16 cellular contexts compared by ENCODE assay signal in genomic region chr3:13234664-13235063, GRCh38.
A peak's percentile ranks its signal among the peaks of the same experiment; 100 is the strongest.
DNase-seq lines count a peak whose midpoint lies in the region; ATAC-seq and TF ChIP-seq lines count a peak whose summit lies in the region.
"Had no signal": no experiment of that assay in that cellular context is flagged by ENCODE, and none has a peak within 500 bp of the region (broad histone marks: within the 10 kb centered on the region; RNA-seq: fewer than 3 reads in every experiment).

No MANE protein-coding gene starts in this region.

- no peaks in the 10 kb centered on the region for H3K36me3 ChIP-seq in upper lobe of left lung
- H3K36me3 ChIP-seq: gastroesophageal sphincter, HAP-1, SJCRH30 had no signal

- H3K27ac Mint-ChIP-seq in activated naive CD8-positive, alpha-beta T cell treated with anti-CD3 and anti-CD28 coated beads, Interleukin-2, amount 10 ng/mL, durations not matched to agents 7 days and 5 days = peak overlapping the region; percentile 80
- H3K27ac Mint-ChIP-seq in progenitor cell of endocrine pancreas = peak overlapping the region; percentile 18

- no peaks in the 10 kb centered on the region for H3K27me3 ChIP-seq in upper lobe of left lung

- DNase-seq in activated T-cell treated with anti-CD3 and anti-CD28 coated beads, Interleukin-2, amount 50 U/mL, for 4 hours = no peak
- DNase-seq in activated T-cell treated with anti-CD3 and anti-CD28 coated beads, Interleukin-2, amount 50 U/mL, for 48 hours = no peak
- no peak for DNase-seq in activated naive CD8-positive, alpha-beta T cell treated with anti-CD3 and anti-CD28 coated beads, Interleukin-2, amount 10 ng/mL, durations not matched to agents 7 days and 5 days
- DNase-seq in progenitor cell of endocrine pancreas (ENCODE audit: low spot score, unreplicated experiment) = no peak
- no peak for DNase-seq in upper lobe of left lung
- DNase-seq in amniotic stem cell (lab: John Stamatoyannopoulos, UW) = no peak
- DNase-seq: activated T-cell treated with anti-CD3 and anti-CD28 coated beads for 4 hours; anterior cingulate cortex; NCI-H226; SJCRH30; stimulated activated CD4-positive, alpha-beta T cell treated with anti-CD3 and anti-CD28 coated beads, Interleukin-4, amount 100 ng/mL, for 4 hours had no signal

- no peak overlapping the region for H3K27ac ChIP-seq in upper lobe of left lung
- H3K27ac ChIP-seq: gastroesophageal sphincter, KMS-11, SJCRH30 had no signal

- peaks cover 0 to 12% (median 5%) of the 10 kb centered on the region in 4 donors for H3K4me1 ChIP-seq in upper lobe of left lung
- H3K4me1 ChIP-seq: HAP-1, SJCRH30 had no signal

- H3K4me1 Mint-ChIP-seq in activated T-cell treated with anti-CD3 and anti-CD28 coated beads, Interleukin-2, amount 50 U/mL, for 4 hours (ENCODE audit: low read depth) = peaks cover 24% of the 10 kb centered on the region
- H3K4me1 Mint-ChIP-seq in activated naive CD8-positive, alpha-beta T cell treated with anti-CD3 and anti-CD28 coated beads, Interleukin-2, amount 10 ng/mL, durations not matched to agents 7 days and 5 days = peaks cover 23% of the 10 kb centered on the region
- H3K4me1 Mint-ChIP-seq in progenitor cell of endocrine pancreas (ENCODE audit: low read depth) = peaks cover 2% of the 10 kb centered on the region

- POLR2A ChIA-PET in activated naive CD8-positive, alpha-beta T cell treated with anti-CD3 and anti-CD28 coated beads, Interleukin-2, amount 10 ng/mL, durations not matched to agents 7 days and 5 days (lab: Charles Lee) = no interaction called here

- no peak for ATAC-seq in activated T-cell treated with anti-CD3 and anti-CD28 coated beads, Interleukin-2, amount 50 U/mL, for 4 hours
- ATAC-seq in GM21786 (IDR thresholded peaks at IDR 0.05; ENCODE audit: unreplicated experiment) (peak; percentile 13), upper lobe of left lung (ENCODE audit: low FRiP score in 2 of 2) (no peak), HG03354 (IDR thresholded peaks at IDR 0.05; ENCODE audit: poor library complexity, severe bottlenecking, unreplicated experiment) (no peak)
- ATAC-seq in activated naive CD8-positive, alpha-beta T cell treated with anti-CD3 and anti-CD28 coated beads, Interleukin-2, amount 10 ng/mL, durations not matched to agents 7 days and 5 days (ENCODE audit: low read depth) = peak; percentile 18
- ATAC-seq: gastroesophageal sphincter had no signal

- H3K27me3 Mint-ChIP-seq in activated T-cell treated with anti-CD3 and anti-CD28 coated beads, Interleukin-2, amount 50 U/mL, for 4 hours (ENCODE audit: low read depth) = peaks cover 9% of the 10 kb centered on the region
- peaks cover 23% of the 10 kb centered on the region for H3K27me3 Mint-ChIP-seq in activated naive CD8-positive, alpha-beta T cell treated with anti-CD3 and anti-CD28 coated beads, Interleukin-2, amount 10 ng/mL, durations not matched to agents 7 days and 5 days
- peaks cover 17% of the 10 kb centered on the region for H3K27me3 Mint-ChIP-seq in progenitor cell of endocrine pancreas

- no peak for TF ChIP-seq EP300 in upper lobe of left lung (IDR thresholded peaks at IDR 0.05)

- no peaks in the 10 kb centered on the region for H3K36me3 Mint-ChIP-seq in activated T-cell treated with anti-CD3 and anti-CD28 coated beads, Interleukin-2, amount 50 U/mL, for 4 hours (ENCODE audit: insufficient read depth)
- H3K36me3 Mint-ChIP-seq in activated naive CD8-positive, alpha-beta T cell treated with anti-CD3 and anti-CD28 coated beads, Interleukin-2, amount 10 ng/mL, durations not matched to agents 7 days and 5 days = no peaks in the 10 kb centered on the region
- H3K36me3 Mint-ChIP-seq in progenitor cell of endocrine pancreas (ENCODE audit: insufficient read depth) = no peaks in the 10 kb centered on the region

- no peak for TF ChIP-seq CTCF in progenitor cell of endocrine pancreas (IDR thresholded peaks at IDR 0.05; ENCODE audit: unreplicated experiment)
- TF ChIP-seq CTCF in upper lobe of left lung (IDR thresholded peaks at IDR 0.05) = no peak

- no peak overlapping the region for H3K4me3 ChIP-seq in upper lobe of left lung
- H3K4me3 ChIP-seq: gastroesophageal sphincter, HAP-1, SJCRH30 had no signal

- no peak for TF ChIP-seq POLR2A in upper lobe of left lung (IDR thresholded peaks at IDR 0.05)

- peak overlapping the region; percentile 16 for H3K4me3 Mint-ChIP-seq in activated T-cell treated with anti-CD3 and anti-CD28 coated beads, Interleukin-2, amount 50 U/mL, for 4 hours
- peak overlapping the region; percentile 59 for H3K4me3 Mint-ChIP-seq in activated naive CD8-positive, alpha-beta T cell treated with anti-CD3 and anti-CD28 coated beads, Interleukin-2, amount 10 ng/mL, durations not matched to agents 7 days and 5 days
- no peak overlapping the region for H3K4me3 Mint-ChIP-seq in progenitor cell of endocrine pancreas (ENCODE audit: low read depth)

- no peaks in the 10 kb centered on the region for H3K9me3 ChIP-seq in upper lobe of left lung
- H3K9me3 ChIP-seq: gastroesophageal sphincter, HAP-1, SJCRH30 had no signal

- H3K9me3 Mint-ChIP-seq in activated T-cell treated with anti-CD3 and anti-CD28 coated beads, Interleukin-2, amount 50 U/mL, for 4 hours = no peaks in the 10 kb centered on the region
- no peaks in the 10 kb centered on the region for H3K9me3 Mint-ChIP-seq in activated naive CD8-positive, alpha-beta T cell treated with anti-CD3 and anti-CD28 coated beads, Interleukin-2, amount 10 ng/mL, durations not matched to agents 7 days and 5 days
- H3K9me3 Mint-ChIP-seq in progenitor cell of endocrine pancreas (ENCODE audit: low read depth) = no peaks in the 10 kb centered on the region

- 28 to 35% methylated on average over 9 of the region's 9 CpGs for WGBS in upper lobe of left lung, 2 donors

Comparison
In these comparisons a context has a peak if more than half of its experiments do, and no peak if none do; other contexts are left out.
1. ATAC-seq: peak in GM21786 (single experiment) and activated naive CD8-positive, alpha-beta T cell treated with anti-CD3 and anti-CD28 coated beads, Interleukin-2, amount 10 ng/mL, durations not matched to agents 7 days and 5 days (single experiment); none in activated T-cell treated with anti-CD3 and anti-CD28 coated beads, Interleukin-2, amount 50 U/mL, for 4 hours (0 of 2), upper lobe of left lung (0 of 2) and HG03354 (single experiment).